In the genomic region with DNA sequence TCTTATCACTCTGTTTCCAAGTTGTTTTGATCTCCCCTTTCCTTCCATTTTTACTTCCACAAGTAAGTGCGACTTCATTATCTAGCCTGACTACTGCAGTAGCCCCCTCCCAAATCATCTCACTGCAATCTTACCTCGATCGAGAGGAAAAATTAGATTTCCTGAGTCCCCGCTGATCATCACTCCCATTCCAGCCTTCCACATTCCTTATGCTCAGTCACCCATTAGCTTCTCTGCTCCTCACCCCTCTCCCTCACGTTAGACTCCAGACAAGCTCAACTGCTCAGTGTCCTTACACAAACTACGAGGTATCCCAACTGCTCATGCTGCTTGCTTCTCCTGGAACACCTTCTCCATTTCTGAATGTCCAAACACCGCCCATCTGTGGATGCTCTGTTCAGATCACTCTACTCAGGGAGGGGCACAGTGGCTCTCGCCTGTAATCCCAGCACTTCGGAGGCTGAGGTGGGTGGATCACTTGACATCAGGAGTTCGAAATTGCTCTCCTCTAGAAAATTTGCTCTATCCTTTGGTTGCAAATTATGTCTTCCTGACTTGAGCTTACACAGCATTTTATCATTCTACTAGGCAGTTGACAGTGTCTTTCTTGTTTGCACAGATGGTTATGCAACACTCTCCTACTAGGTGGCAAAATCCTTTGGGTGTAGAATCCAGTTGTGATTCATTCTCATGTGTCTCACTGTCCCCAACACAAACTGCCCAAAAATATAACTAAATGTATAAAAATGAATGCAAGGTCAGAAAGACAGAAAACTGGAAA, we compare ENCODE assay signal across 14 cellular contexts.
A peak's percentile ranks its signal among the peaks of the same experiment; 100 is the strongest.
DNase-seq lines count a peak whose midpoint lies in the region; ATAC-seq and TF ChIP-seq lines count a peak whose summit lies in the region.
"Had no signal": no experiment of that assay in that cellular context is flagged by ENCODE, and none has a peak within 500 bp of the region (broad histone marks: within the 10 kb centered on the region; RNA-seq: fewer than 3 reads in every experiment).

No MANE protein-coding gene starts in this region.

- H3K9me3 Mint-ChIP-seq in Caco-2 (ENCODE audit: unreplicated experiment) (no peaks in the 10 kb centered on the region), nephron (no peaks in the 10 kb centered on the region), endothelial cell (ENCODE audit: unreplicated experiment) (no peaks in the 10 kb centered on the region)

- CTCF ChIA-PET in Caco-2 (lab: Charles Lee) = no interaction called here

- TF ChIP-seq CTCF in Caco-2 (IDR thresholded peaks at IDR 0.05; ENCODE audit: insufficient read depth in 1 of 2, low read depth in 1 of 2, low read length in 1 of 2, severe bottlenecking in 1 of 2, unreplicated experiment in 1 of 2) (no peak), fibroblast of villous mesenchyme (IDR thresholded peaks at IDR 0.05; ENCODE audit: insufficient read depth, low read depth, low read length) (no peak), nephron (IDR thresholded peaks at IDR 0.05; ENCODE audit: unreplicated experiment in 3 of 3) (no peak), endothelial cell (IDR thresholded peaks at IDR 0.05; ENCODE audit: unreplicated experiment) (no peak)

- intact Hi-C loops in Caco-2 (cut with micrococcal nuclease; ENCODE audit: unreplicated experiment) = no loop called here

- H3K36me3 ChIP-seq in Caco-2 (ENCODE audit: control insufficient read depth, insufficient read depth, low read length) = no peaks in the 10 kb centered on the region

- H3K4me3 ChIP-seq in Caco-2 (ENCODE audit: low read depth, low read length) = no peak overlapping the region
- H3K4me3 ChIP-seq in fibroblast of villous mesenchyme (ENCODE audit: low read depth, low read length) = no peak overlapping the region
- H3K4me3 ChIP-seq: testis had no signal

- H3K9me3 ChIP-seq in Caco-2 = no peaks in the 10 kb centered on the region
- H3K9me3 ChIP-seq in T-helper 17 cell (ENCODE audit: control insufficient read depth, low read length, poor library complexity, severe bottlenecking) = no peaks in the 10 kb centered on the region
- H3K9me3 ChIP-seq: neutrophil, testis had no signal

- DNase-seq in Caco-2 (no peak), T-helper 17 cell (no peak), fibroblast of villous mesenchyme (ENCODE audit: low read depth) (peak; percentile 16), iPS-NIHi7 (ENCODE audit: extremely low spot score) (no peak), endothelial cell (ENCODE audit: low spot score) (no peak)
- no peak for DNase-seq in stimulated activated naive CD4-positive, alpha-beta T cell (lab: John Stamatoyannopoulos, UW)
- DNase-seq: mammary epithelial cell; NCI-H1694 treated with DMSO at 0.1 percent for 48 hours; SHP77 treated with DMSO at 0.1 percent for 48 hours; stimulated activated CD4-positive, alpha-beta T cell treated with anti-CD3 and anti-CD28 coated beads, Interleukin-2, amount 100 ng/mL, for 48 hours; testis had no signal

- ATAC-seq in T-helper 17 cell (no peak), SK-N-SH treated with all-trans-retinoic acid at 6 μM for 48 hours (no peak)

- BruUV-seq in Caco-2 (replicated peaks; lab: Mats Ljungman, UMichigan) = no TSS peak

- H3K27me3 Mint-ChIP-seq in Caco-2 (ENCODE audit: insufficient read depth, unreplicated experiment) (no peaks in the 10 kb centered on the region), T-helper 17 cell (no peaks in the 10 kb centered on the region), nephron (ENCODE audit: low read depth) (no peaks in the 10 kb centered on the region), endothelial cell (ENCODE audit: unreplicated experiment) (peaks cover 1% of the 10 kb centered on the region)

- H3K4me1 Mint-ChIP-seq in Caco-2 (ENCODE audit: low read depth, unreplicated experiment) = peaks cover 19% of the 10 kb centered on the region
- peaks cover 10% of the 10 kb centered on the region for H3K4me1 Mint-ChIP-seq in T-helper 17 cell
- peaks cover 5% of the 10 kb centered on the region for H3K4me1 Mint-ChIP-seq in nephron
- peaks cover 9% of the 10 kb centered on the region for H3K4me1 Mint-ChIP-seq in endothelial cell (ENCODE audit: unreplicated experiment)

- no peaks in the 10 kb centered on the region for H3K27me3 ChIP-seq in Caco-2 (replicated peaks; ENCODE audit: control insufficient read depth, insufficient read depth, low read length)
- H3K27me3 ChIP-seq: neutrophil, testis had no signal

- H3K4me3 Mint-ChIP-seq in Caco-2 (ENCODE audit: unreplicated experiment) = no peak overlapping the region
- no peak overlapping the region for H3K4me3 Mint-ChIP-seq in T-helper 17 cell
- H3K4me3 Mint-ChIP-seq in nephron = no peak overlapping the region
- H3K4me3 Mint-ChIP-seq in endothelial cell (ENCODE audit: unreplicated experiment) = no peak overlapping the region

- H3K36me3 Mint-ChIP-seq in Caco-2 (ENCODE audit: insufficient read depth, unreplicated experiment) (peaks cover 7% of the 10 kb centered on the region), T-helper 17 cell (ENCODE audit: low read depth) (peaks cover 6% of the 10 kb centered on the region), nephron (ENCODE audit: low read depth) (peaks cover 12% of the 10 kb centered on the region), endothelial cell (ENCODE audit: low read depth, unreplicated experiment) (no peaks in the 10 kb centered on the region)

- H3K27ac Mint-ChIP-seq in Caco-2 (ENCODE audit: unreplicated experiment) (peak overlapping the region; percentile 2), T-helper 17 cell (peak overlapping the region; percentile 5), nephron (peak overlapping the region; percentile 74 to 83 (median 83)), endothelial cell (ENCODE audit: unreplicated experiment) (no peak overlapping the region)

- H3K4me1 ChIP-seq in Caco-2 = peaks cover 20% of the 10 kb centered on the region
- H3K4me1 ChIP-seq: testis had no signal

- POLR2A ChIA-PET in Caco-2 (lab: Charles Lee) = interaction anchor here (0.8 kb wide), 1 partner anchor 168 kb away, joined by 6 read pairs; no protein-coding TSS in a partner anchor

TF ChIP-seq in SK-N-SH treated with all-trans-retinoic acid at 6 μM for 48 hours, 23 proteins besides CTCF, POLR2A, EP300 and RAD21:
- TF ChIP-seq ZFP30 (CRISPR knock-in tag; IDR thresholded peaks at IDR 0.05) (no peak), ZNF70 (CRISPR knock-in tag; IDR thresholded peaks at IDR 0.05) (no peak), GLIS3 (CRISPR knock-in tag; IDR thresholded peaks at IDR 0.05) (no peak), TCF4 (CRISPR knock-in tag; IDR thresholded peaks at IDR 0.05; ENCODE audit: borderline replicate concordance) (no peak), RARB (CRISPR knock-in tag; IDR thresholded peaks at IDR 0.05) (no peak), SNAI2 (CRISPR knock-in tag; IDR thresholded peaks at IDR 0.05) (no peak)
